Comparison of ENCODE assay signal across 27 cellular contexts in the genomic region with DNA sequence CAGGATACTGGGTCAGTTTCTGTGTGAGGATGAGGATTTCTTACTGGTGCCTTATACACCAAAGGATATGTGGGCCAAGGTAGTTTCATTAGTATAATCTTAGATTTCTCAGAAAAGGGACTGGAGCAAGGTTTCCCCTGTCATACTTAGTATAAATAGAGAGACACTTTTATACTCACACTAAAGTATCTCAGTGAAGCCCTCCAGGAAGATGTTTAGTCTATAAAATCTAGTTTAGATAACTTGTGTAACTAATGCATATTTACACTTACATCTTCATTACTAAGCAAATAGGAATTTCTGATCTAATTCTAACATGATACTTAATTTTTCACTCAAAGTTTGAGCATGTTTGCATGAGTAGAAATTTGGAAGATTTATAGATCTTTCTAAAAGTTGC. TPM values are rescaled to one million over a fixed set of nuclear protein-coding genes. Genes with fewer than 3 reads are reported as not detected.
DNase-seq lines count a peak whose midpoint lies in the region; ATAC-seq, FAIRE-seq and TF ChIP-seq lines count a peak whose summit lies in the region.
"Had no signal": no experiment of that assay in that cellular context is flagged by ENCODE, and none has a peak within 500 bp of the region (broad histone marks: within the 10 kb centered on the region; RNA-seq: fewer than 3 reads in every experiment).

No MANE protein-coding gene starts in this region.

- H3K9me3 ChIP-seq in astrocyte (ENCODE audit: insufficient read depth, low read depth, low read length) (no peaks in the 10 kb centered on the region), iPS-20b (ENCODE audit: insufficient read depth, low read depth, low read length) (no peaks in the 10 kb centered on the region), right lobe of liver (no peaks in the 10 kb centered on the region)
- H3K9me3 ChIP-seq: BLaER1 treated with 17β-estradiol and CSF1 and Interleukin-3, amounts not matched to agents 10 nM and 100 nM; lower lobe of right lung; neutrophil; SJCRH30 had no signal

- DNase-seq in HFFc6 (no peak), astrocyte (ENCODE audit: low read depth) (no peak), progenitor cell of endocrine pancreas (ENCODE audit: low spot score, unreplicated experiment) (no peak), right lobe of liver (no peak), amygdala (lab: John Stamatoyannopoulos, UW) (no peak), NCI-H1048 (lab: John Stamatoyannopoulos, UW) (no peak)
- no peak for DNase-seq in stimulated activated CD4-positive, alpha-beta T cell treated with anti-CD3 and anti-CD28 coated beads, Interleukin-4, amount 100 ng/mL, for 1 hour
- DNase-seq: activated CD8-positive, alpha-beta T cell treated with anti-CD3 and anti-CD28 coated beads, Interleukin-2, amount 10 ng/mL, durations not matched to agents 7 days and 5 days; activated naive CD8-positive, alpha-beta T cell treated with anti-CD3 and anti-CD28 coated beads, Interleukin-2, amount 10 ng/mL, durations not matched to agents 7 days and 5 days; dermis blood vessel endothelial cell; DMS79; kidney glomerular epithelial cell; lower lobe of right lung; NCI-H1417; NCI-H2081; NCI-H226; SJCRH30; stimulated activated CD4-positive, alpha-beta T cell treated with anti-CD3 and anti-CD28 coated beads, Interleukin-4, amount 100 ng/mL, for 4 hours; stimulated activated naive B cell treated with anti-CD40 and anti-IgM and Interleukin-4, amounts not matched to agents 10 μg/mL and 1 μg/mL and 100 μg/mL, for 72 hours had no signal

- no peaks in the 10 kb centered on the region for H3K27me3 ChIP-seq in astrocyte (ENCODE audit: insufficient read depth, low read length)
- no peaks in the 10 kb centered on the region for H3K27me3 ChIP-seq in iPS-20b (ENCODE audit: insufficient read depth, low read length)
- no peaks in the 10 kb centered on the region for H3K27me3 ChIP-seq in right lobe of liver
- H3K27me3 ChIP-seq: BLaER1 treated with 17β-estradiol and CSF1 and Interleukin-3, amounts not matched to agents 10 nM and 100 nM; neutrophil; SJCRH30 had no signal

- TF ChIP-seq CTCF in HFFc6 (IDR thresholded peaks at IDR 0.05): no peak
- TF ChIP-seq CTCF in astrocyte (IDR thresholded peaks at IDR 0.05; ENCODE audit: insufficient read depth, low read depth, low read length): no peak
- no peak for TF ChIP-seq CTCF in progenitor cell of endocrine pancreas (IDR thresholded peaks at IDR 0.05; ENCODE audit: unreplicated experiment)
- no peak for TF ChIP-seq CTCF in right lobe of liver (IDR thresholded peaks at IDR 0.05)

- no peak overlapping the region for H2AFZ ChIP-seq in astrocyte (ENCODE audit: low read depth, low read length)

- peak overlapping the region; percentile 32 for H3K27ac Mint-ChIP-seq in HFFc6
- H3K27ac Mint-ChIP-seq in astrocyte (ENCODE audit: unreplicated experiment): peak overlapping the region; percentile 78
- H3K27ac Mint-ChIP-seq in progenitor cell of endocrine pancreas: peak overlapping the region; percentile 86
- H3K27ac Mint-ChIP-seq: activated CD8-positive, alpha-beta T cell treated with anti-CD3 and anti-CD28 coated beads, Interleukin-2, amount 10 ng/mL, durations not matched to agents 7 days and 5 days; activated naive CD8-positive, alpha-beta T cell treated with anti-CD3 and anti-CD28 coated beads, Interleukin-2, amount 10 ng/mL, durations not matched to agents 7 days and 5 days; stimulated activated naive B cell treated with anti-CD40 and anti-IgM and Interleukin-4, amounts not matched to agents 10 μg/mL and 1 μg/mL and 100 μg/mL, for 72 hours had no signal

- H3K27me3 Mint-ChIP-seq in HFFc6 (ENCODE audit: insufficient read depth) (no peaks in the 10 kb centered on the region), astrocyte (ENCODE audit: low read depth, unreplicated experiment) (no peaks in the 10 kb centered on the region), progenitor cell of endocrine pancreas (no peaks in the 10 kb centered on the region)
- H3K27me3 Mint-ChIP-seq: activated naive CD8-positive, alpha-beta T cell treated with anti-CD3 and anti-CD28 coated beads, Interleukin-2, amount 10 ng/mL, durations not matched to agents 7 days and 5 days; central memory CD8-positive, alpha-beta T cell; stimulated activated naive B cell treated with anti-CD40 and anti-IgM and Interleukin-4, amounts not matched to agents 10 μg/mL and 1 μg/mL and 100 μg/mL, for 72 hours had no signal

- H3K4me2 ChIP-seq in astrocyte (ENCODE audit: low read length): no peak overlapping the region
- H3K4me2 ChIP-seq: BLaER1 treated with 17β-estradiol and CSF1 and Interleukin-3, amounts not matched to agents 10 nM and 100 nM had no signal

- H3K27ac ChIP-seq in astrocyte (ENCODE audit: low read depth, low read length): peak overlapping the region; percentile 28
- H3K27ac ChIP-seq in iPS-20b (ENCODE audit: low read length): peak overlapping the region; percentile 98
- H3K27ac ChIP-seq in right lobe of liver: no peak overlapping the region
- H3K27ac ChIP-seq: BLaER1 treated with 17β-estradiol and CSF1 and Interleukin-3, amounts not matched to agents 10 nM and 100 nM; lower lobe of right lung; neutrophil; SJCRH30 had no signal

- H3K9ac ChIP-seq in astrocyte (ENCODE audit: low read length) (no peak overlapping the region), iPS-20b (ENCODE audit: low read depth, low read length) (peak overlapping the region; percentile 65; the same call in 1 of the 2 replicates)
- H3K9ac ChIP-seq: BLaER1 treated with 17β-estradiol and CSF1 and Interleukin-3, amounts not matched to agents 10 nM and 100 nM had no signal

- no peak overlapping the region for H3K4me3 ChIP-seq in astrocyte (ENCODE audit: insufficient read depth, low read depth, low read length)
- peak overlapping the region; percentile 20; the same call in 1 of the 2 replicates for H3K4me3 ChIP-seq in iPS-20b (ENCODE audit: low read length)
- H3K4me3 ChIP-seq in right lobe of liver: no peak overlapping the region
- H3K4me3 ChIP-seq: BLaER1 treated with 17β-estradiol and CSF1 and Interleukin-3, amounts not matched to agents 10 nM and 100 nM; K562; lower lobe of right lung; SJCRH30 had no signal

- peaks cover 12% of the 10 kb centered on the region for H3K4me1 ChIP-seq in astrocyte (ENCODE audit: insufficient read depth, low read length)
- H3K4me1 ChIP-seq in iPS-20b (ENCODE audit: insufficient read depth, low read length): peaks cover 60% of the 10 kb centered on the region
- H3K4me1 ChIP-seq in right lobe of liver: no peaks in the 10 kb centered on the region
- H3K4me1 ChIP-seq: lower lobe of right lung had no signal

- intact Hi-C loops in right lobe of liver (cut with DNase I): no loop called here

- H3K36me3 Mint-ChIP-seq in HFFc6 (ENCODE audit: low read depth) (peaks cover 15% of the 10 kb centered on the region), astrocyte (ENCODE audit: low read depth, unreplicated experiment) (peaks cover 6% of the 10 kb centered on the region), progenitor cell of endocrine pancreas (ENCODE audit: insufficient read depth) (peaks cover 11% of the 10 kb centered on the region)

- H3K36me3 ChIP-seq in astrocyte (ENCODE audit: insufficient read depth, low read length): peaks cover 8% of the 10 kb centered on the region
- peaks cover 56% of the 10 kb centered on the region for H3K36me3 ChIP-seq in iPS-20b (ENCODE audit: insufficient read depth, low read depth, low read length)
- peaks cover 0 to 40% (median 5%) of the 10 kb centered on the region in 4 donors for H3K36me3 ChIP-seq in right lobe of liver

- peaks cover 22% of the 10 kb centered on the region for H3K4me1 Mint-ChIP-seq in HFFc6 (ENCODE audit: low read depth)
- H3K4me1 Mint-ChIP-seq in astrocyte (ENCODE audit: low read depth, unreplicated experiment): peaks cover 29% of the 10 kb centered on the region
- peaks cover 12% of the 10 kb centered on the region for H3K4me1 Mint-ChIP-seq in progenitor cell of endocrine pancreas (ENCODE audit: low read depth)

- H3K79me2 ChIP-seq in astrocyte (ENCODE audit: insufficient read depth, low read length): no peaks in the 10 kb centered on the region

- FAIRE-seq in astrocyte (lab: Jason Lieb, UNC): no peak
- FAIRE-seq: endothelial cell of umbilical vein, K562, TTC549 had no signal

- TF ChIP-seq POLR2A in right lobe of liver (IDR thresholded peaks at IDR 0.05): no peak

- H3K9me3 Mint-ChIP-seq in HFFc6 (no peaks in the 10 kb centered on the region; the same call in 1 of the 2 replicates), astrocyte (ENCODE audit: unreplicated experiment) (no peaks in the 10 kb centered on the region), progenitor cell of endocrine pancreas (ENCODE audit: low read depth) (no peaks in the 10 kb centered on the region)
- H3K9me3 Mint-ChIP-seq: activated naive CD8-positive, alpha-beta T cell treated with anti-CD3 and anti-CD28 coated beads, Interleukin-2, amount 10 ng/mL, durations not matched to agents 7 days and 5 days; central memory CD8-positive, alpha-beta T cell; stimulated activated naive B cell treated with anti-CD40 and anti-IgM and Interleukin-4, amounts not matched to agents 10 μg/mL and 1 μg/mL and 100 μg/mL, for 72 hours had no signal

- no peak for ATAC-seq in right lobe of liver
- ATAC-seq: activated CD8-positive, alpha-beta T cell treated with anti-CD3 and anti-CD28 coated beads, Interleukin-2, amount 10 ng/mL, durations not matched to agents 7 days and 5 days; K562; lower lobe of right lung; sciatic nerve; stimulated activated naive B cell treated with anti-CD40 and anti-IgM and Interleukin-4, amounts not matched to agents 10 μg/mL and 1 μg/mL and 100 μg/mL, for 72 hours had no signal

- H3K4me3 Mint-ChIP-seq in HFFc6 (no peak overlapping the region), astrocyte (ENCODE audit: unreplicated experiment) (peak overlapping the region; percentile 8), progenitor cell of endocrine pancreas (ENCODE audit: low read depth) (no peak overlapping the region)
- H3K4me3 Mint-ChIP-seq: activated CD8-positive, alpha-beta T cell treated with anti-CD3 and anti-CD28 coated beads, Interleukin-2, amount 10 ng/mL, durations not matched to agents 7 days and 5 days; activated naive CD8-positive, alpha-beta T cell treated with anti-CD3 and anti-CD28 coated beads, Interleukin-2, amount 10 ng/mL, durations not matched to agents 7 days and 5 days; central memory CD8-positive, alpha-beta T cell; stimulated activated naive B cell treated with anti-CD40 and anti-IgM and Interleukin-4, amounts not matched to agents 10 μg/mL and 1 μg/mL and 100 μg/mL, for 72 hours had no signal

- no peaks in the 10 kb centered on the region for H4K20me1 ChIP-seq in astrocyte (ENCODE audit: insufficient read depth, low read length)

RNA-seq across cellular contexts. Expression of a gene that starts 11.1 kb away (rescaled TPM):
- total RNA-seq in HFFc6 (2021; fragmentation: NEBNext Ultra II Directional; extraction: Animal tissue kit (Norgen Biotek cat#: 25700)): 10 to 100 TPM; 12.3 to 17.5 (median 15.2) TPM
- total RNA-seq in astrocyte: 18.8 and 18.9 TPM in 2 replicates
- 42.3 and 43.3 TPM in 2 replicates for total RNA-seq in progenitor cell of endocrine pancreas
- 10 to 100 TPM in 2 of 6 experiments, 1 to 10 TPM in 4; 6.1 to 15.2 (median 7.2) TPM for total RNA-seq in right lobe of liver

Comparison
In these comparisons a context has a peak if more than half of its experiments do, and no peak if none do; other contexts are left out.
1. H3K27ac Mint-ChIP-seq: peak in every context shown above with its lines; median percentile 86 in progenitor cell of endocrine pancreas; 78 in astrocyte; 32 in HFFc6.
2. H3K27ac ChIP-seq: peak in astrocyte (single experiment) and iPS-20b (single experiment); none in right lobe of liver (0 of 3).